Comparison of ENCODE assay signal across 1 cellular context in the genomic region with DNA sequence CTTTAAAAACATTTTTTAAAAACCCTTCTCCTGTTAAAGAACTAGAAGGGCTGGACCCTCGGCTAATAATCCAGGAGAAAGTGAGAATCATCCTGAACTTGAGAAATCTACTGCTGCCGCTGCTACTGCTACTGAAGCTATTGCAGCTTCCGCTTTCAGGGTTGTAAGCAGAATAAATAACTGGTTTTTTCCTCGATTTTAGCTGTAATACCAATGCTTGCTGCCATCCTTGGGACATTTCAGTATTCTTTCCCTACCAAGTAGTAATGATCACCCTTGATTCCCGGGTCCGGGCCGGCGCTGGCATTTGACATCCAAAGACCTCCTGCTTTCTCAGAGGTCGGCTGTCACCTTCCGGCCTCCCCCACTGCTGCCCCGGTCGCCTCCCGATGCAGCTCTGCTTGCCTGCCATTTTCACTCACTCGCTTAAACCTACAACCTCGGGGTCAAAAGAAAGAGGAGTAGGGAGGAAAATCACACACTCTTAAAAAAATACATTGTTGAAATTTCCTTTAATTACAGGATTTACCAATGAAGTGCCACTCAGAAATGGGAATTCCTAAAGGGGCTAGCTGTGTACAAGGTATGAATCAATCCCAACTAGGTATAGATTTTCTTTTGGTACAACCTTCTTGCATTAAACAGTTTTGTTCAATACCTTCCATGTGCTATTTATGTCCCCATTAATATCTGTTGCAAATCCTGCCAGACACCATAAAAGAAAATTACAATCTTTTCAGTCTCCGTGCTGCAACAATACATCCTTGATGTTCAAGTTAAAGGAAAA.
TF ChIP-seq lines count a peak whose summit lies in the region.

No MANE protein-coding gene starts in this region.

TF ChIP-seq in IMR-90, 13 proteins besides CTCF, POLR2A, EP300 and RAD21 (continued from another document):
- TF ChIP-seq MXI1 (IDR thresholded peaks at IDR 0.05; ENCODE audit: borderline replicate concordance, low read depth, low read length), result no peak
- TF ChIP-seq RCOR1 (IDR thresholded peaks at IDR 0.05; ENCODE audit: insufficient replicate concordance, low read length), result no peak
- no peak for TF ChIP-seq MAFK (IDR thresholded peaks at IDR 0.05; ENCODE audit: low read depth, low read length)
- no peak for TF ChIP-seq BHLHE40 (IDR thresholded peaks at IDR 0.05; ENCODE audit: low read depth, low read length)
- TF ChIP-seq SMC3 (IDR thresholded peaks at IDR 0.05; ENCODE audit: low read depth, low read length), result no peak
- no peak for TF ChIP-seq NFE2L2 (IDR thresholded peaks at IDR 0.05; ENCODE audit: low read depth, low read length)
- TF ChIP-seq, protein P1, sequence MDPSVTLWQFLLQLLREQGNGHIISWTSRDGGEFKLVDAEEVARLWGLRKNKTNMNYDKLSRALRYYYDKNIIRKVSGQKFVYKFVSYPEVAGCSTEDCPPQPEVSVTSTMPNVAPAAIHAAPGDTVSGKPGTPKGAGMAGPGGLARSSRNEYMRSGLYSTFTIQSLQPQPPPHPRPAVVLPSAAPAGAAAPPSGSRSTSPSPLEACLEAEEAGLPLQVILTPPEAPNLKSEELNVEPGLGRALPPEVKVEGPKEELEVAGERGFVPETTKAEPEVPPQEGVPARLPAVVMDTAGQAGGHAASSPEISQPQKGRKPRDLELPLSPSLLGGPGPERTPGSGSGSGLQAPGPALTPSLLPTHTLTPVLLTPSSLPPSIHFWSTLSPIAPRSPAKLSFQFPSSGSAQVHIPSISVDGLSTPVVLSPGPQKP (IDR thresholded peaks at IDR 0.05; ENCODE audit: borderline replicate concordance, low read depth, low read length), result no peak
- TF ChIP-seq, protein P2, sequence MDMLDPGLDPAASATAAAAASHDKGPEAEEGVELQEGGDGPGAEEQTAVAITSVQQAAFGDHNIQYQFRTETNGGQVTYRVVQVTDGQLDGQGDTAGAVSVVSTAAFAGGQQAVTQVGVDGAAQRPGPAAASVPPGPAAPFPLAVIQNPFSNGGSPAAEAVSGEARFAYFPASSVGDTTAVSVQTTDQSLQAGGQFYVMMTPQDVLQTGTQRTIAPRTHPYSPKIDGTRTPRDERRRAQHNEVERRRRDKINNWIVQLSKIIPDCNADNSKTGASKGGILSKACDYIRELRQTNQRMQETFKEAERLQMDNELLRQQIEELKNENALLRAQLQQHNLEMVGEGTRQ (IDR thresholded peaks at IDR 0.05; ENCODE audit: low read depth, low read length), result no peak
- TF ChIP-seq MAZ (IDR thresholded peaks at IDR 0.05; ENCODE audit: borderline replicate concordance, low read depth, low read length), result no peak
